Comparison of ENCODE assay signal across 1 cellular context in the genomic region with DNA sequence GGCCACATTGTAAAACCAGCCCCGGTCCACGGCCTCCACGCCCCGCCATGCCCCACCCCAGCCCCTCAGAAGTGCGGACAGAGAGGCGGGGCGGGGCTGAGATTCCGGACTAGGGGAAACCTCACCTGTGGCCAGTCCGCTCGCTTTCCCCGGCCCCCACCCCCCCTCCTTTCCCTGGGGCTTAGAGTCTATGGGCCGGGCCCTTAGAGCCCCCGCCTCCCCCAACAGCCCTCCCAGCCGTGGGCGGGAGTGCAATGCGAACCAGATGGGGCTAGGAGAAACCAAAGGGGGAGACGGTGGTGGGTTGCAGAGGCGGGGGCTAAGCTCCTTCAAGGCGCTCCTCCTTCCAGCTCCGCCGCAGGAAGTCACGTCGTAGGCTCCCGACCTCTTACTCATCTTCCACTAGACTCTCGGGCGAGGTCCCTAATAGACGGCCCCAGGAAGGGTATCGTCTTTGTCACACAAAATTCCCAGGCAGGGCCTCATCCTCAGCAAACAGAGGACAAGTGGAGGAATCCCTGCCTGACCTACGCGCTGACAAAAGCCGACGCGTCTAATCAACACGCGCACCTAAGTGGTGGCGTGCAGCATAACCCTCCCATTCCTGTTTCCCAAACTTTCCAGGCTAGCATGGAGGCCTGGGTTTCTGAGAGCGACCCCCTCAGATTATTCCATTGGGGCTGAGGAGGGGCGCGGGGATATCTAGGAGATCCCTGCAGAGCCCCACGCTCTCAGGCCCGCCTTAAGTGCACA.
TF ChIP-seq lines count a peak whose summit lies in the region.

No MANE protein-coding gene starts in this region.

TF ChIP-seq in K562, 482 proteins besides CTCF, POLR2A, EP300 and RAD21 (continued from another document):
- peak; percentile 62; the same call in 1 of the 2 replicates for TF ChIP-seq ZNF589 (CRISPR knock-in tag; IDR thresholded peaks at IDR 0.05; ENCODE audit: low read depth)
- 0 out of 2 replicates have a peak, but pooled peaks have one; percentile 19 for TF ChIP-seq ZNF445 (CRISPR knock-in tag; IDR thresholded peaks at IDR 0.05; ENCODE audit: low read depth)
- TF ChIP-seq FOXJ2 (tag; IDR thresholded peaks at IDR 0.05): 0 out of 2 replicates have a peak, but pooled peaks have one; percentile 40
- no peak; the same call in 1 of the 2 replicates for TF ChIP-seq GABPA (tag; conservative IDR thresholded peaks at IDR 0.05; ENCODE audit: low read depth)
- TF ChIP-seq KAT2B (IDR thresholded peaks at IDR 0.05; ENCODE audit: low read depth, low read length): no peak
- TF ChIP-seq ZBED1 (IDR thresholded peaks at IDR 0.05): 0 out of 2 replicates have a peak, but pooled peaks have one; percentile 43
